ENCODE assay signal across 1 cellular context in the genomic region with DNA sequence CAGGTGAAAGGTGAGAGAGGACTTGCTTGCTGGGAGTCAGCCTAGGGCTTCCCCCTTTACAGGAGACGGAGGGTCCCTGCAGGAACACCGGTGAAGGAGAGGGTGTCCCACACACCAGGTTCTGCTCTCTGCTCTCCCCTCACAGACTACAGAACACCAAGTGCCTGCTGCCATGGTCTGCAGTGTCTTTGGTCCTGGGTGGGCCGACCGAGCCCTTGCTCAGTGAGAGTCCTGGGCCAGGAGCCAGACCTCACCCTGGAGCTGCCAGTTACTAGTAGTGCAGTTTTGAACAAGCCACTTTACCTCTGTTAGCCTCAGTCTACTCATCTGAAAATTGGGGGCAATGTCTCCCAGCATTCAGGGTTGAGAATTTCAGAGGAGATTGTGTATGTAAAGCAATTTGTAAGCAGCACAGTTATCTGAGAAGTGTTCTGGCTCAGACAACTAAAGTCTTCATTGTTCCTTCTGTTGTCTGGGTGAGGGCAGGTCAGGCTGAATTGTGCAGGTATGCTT.
TF ChIP-seq lines count a peak whose summit lies in the region.

No MANE protein-coding gene starts in this region.

TF ChIP-seq in HepG2, 621 proteins besides CTCF, POLR2A, EP300 and RAD21:
- TF ChIP-seq, protein P1, sequence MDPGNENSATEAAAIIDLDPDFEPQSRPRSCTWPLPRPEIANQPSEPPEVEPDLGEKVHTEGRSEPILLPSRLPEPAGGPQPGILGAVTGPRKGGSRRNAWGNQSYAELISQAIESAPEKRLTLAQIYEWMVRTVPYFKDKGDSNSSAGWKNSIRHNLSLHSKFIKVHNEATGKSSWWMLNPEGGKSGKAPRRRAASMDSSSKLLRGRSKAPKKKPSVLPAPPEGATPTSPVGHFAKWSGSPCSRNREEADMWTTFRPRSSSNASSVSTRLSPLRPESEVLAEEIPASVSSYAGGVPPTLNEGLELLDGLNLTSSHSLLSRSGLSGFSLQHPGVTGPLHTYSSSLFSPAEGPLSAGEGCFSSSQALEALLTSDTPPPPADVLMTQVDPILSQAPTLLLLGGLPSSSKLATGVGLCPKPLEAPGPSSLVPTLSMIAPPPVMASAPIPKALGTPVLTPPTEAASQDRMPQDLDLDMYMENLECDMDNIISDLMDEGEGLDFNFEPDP (CRISPR knock-in tag; conservative IDR thresholded peaks at IDR 0.05), result no peak
- TF ChIP-seq ZMYM3 (CRISPR knock-in tag; IDR thresholded peaks at IDR 0.05) (peak; percentile 34; the same call in 1 of the 2 replicates), ZNF629 (CRISPR knock-in tag; conservative IDR thresholded peaks at IDR 0.05) (peak; percentile 92)
- TF ChIP-seq, protein P2, sequence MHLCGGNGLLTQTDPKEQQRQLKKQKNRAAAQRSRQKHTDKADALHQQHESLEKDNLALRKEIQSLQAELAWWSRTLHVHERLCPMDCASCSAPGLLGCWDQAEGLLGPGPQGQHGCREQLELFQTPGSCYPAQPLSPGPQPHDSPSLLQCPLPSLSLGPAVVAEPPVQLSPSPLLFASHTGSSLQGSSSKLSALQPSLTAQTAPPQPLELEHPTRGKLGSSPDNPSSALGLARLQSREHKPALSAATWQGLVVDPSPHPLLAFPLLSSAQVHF (CRISPR knock-in tag; IDR thresholded peaks at IDR 0.05), result no peak
- TF ChIP-seq, protein P3, sequence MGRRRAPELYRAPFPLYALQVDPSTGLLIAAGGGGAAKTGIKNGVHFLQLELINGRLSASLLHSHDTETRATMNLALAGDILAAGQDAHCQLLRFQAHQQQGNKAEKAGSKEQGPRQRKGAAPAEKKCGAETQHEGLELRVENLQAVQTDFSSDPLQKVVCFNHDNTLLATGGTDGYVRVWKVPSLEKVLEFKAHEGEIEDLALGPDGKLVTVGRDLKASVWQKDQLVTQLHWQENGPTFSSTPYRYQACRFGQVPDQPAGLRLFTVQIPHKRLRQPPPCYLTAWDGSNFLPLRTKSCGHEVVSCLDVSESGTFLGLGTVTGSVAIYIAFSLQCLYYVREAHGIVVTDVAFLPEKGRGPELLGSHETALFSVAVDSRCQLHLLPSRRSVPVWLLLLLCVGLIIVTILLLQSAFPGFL (CRISPR knock-in tag; IDR thresholded peaks at IDR 0.05), result no peak
